In genomic region chr9:135743546-135744332, GRCh38 we compare ENCODE assay signal across 18 cellular contexts. TPM values are rescaled to one million over a fixed set of nuclear protein-coding genes. Genes with fewer than 3 reads are reported as not detected.
DNase-seq lines count a peak whose midpoint lies in the region; ATAC-seq lines count a peak whose summit lies in the region.
"Had no signal": no experiment of that assay in that cellular context is flagged by ENCODE, and none has a peak within 500 bp of the region (broad histone marks: within the 10 kb centered on the region; RNA-seq: fewer than 3 reads in every experiment).

No MANE protein-coding gene starts in this region.

- no peak overlapping the region for H3K4me2 ChIP-seq in neuronal stem cell (ENCODE audit: insufficient read depth, low read length, poor library complexity, severe bottlenecking)
- H3K4me2 ChIP-seq: BLaER1, GM23338 had no signal

- H2BK120ac ChIP-seq in neuronal stem cell (ENCODE audit: low read depth, low read length): no peak overlapping the region

- H2AK5ac ChIP-seq in neuronal stem cell (ENCODE audit: low read depth, low read length): peak overlapping the region; percentile 94

- intact Hi-C loops in Right ventricle myocardium superior (cut with DNase I) (no loop called here), cardiac septum (cut with DNase I) (no loop called here), left cardiac atrium (cut with DNase I) (no loop called here)

- H3K27ac ChIP-seq in neuronal stem cell (replicated peaks; ENCODE audit: low read length): no peak overlapping the region
- H3K27ac ChIP-seq: BLaER1, HL-60 had no signal

- no peaks in the 10 kb centered on the region for H3K36me3 ChIP-seq in neuronal stem cell (replicated peaks in 1 of 2; ENCODE audit: control insufficient read depth in 2 of 2, insufficient read depth in 2 of 2, low read length in 2 of 2)
- H3K36me3 ChIP-seq: BLaER1 had no signal

- H3K4me1 ChIP-seq in neuronal stem cell (ENCODE audit: control insufficient read depth in 2 of 2, insufficient read depth in 1 of 2, low read depth in 1 of 2, low read length in 2 of 2): peaks cover 0 to 2% of the 10 kb centered on the region in 2 donors
- H3K4me1 ChIP-seq: Caco-2 had no signal

- DNase-seq in Right ventricle myocardium superior (peak; percentile 76), cardiac septum (ENCODE audit: low spot score) (no peak), left cardiac atrium (peak; percentile 43), neuronal stem cell (ENCODE audit: low spot score) (no peak), NCI-H446 treated with DMSO at 0.1 percent for 48 hours (lab: John Stamatoyannopoulos, UW) (no peak), GM19240 (ENCODE audit: insufficient read length, low spot score) (no peak), NCI-H2107 treated with DMSO at 0.1 percent for 48 hours (lab: John Stamatoyannopoulos, UW; ENCODE audit: unreplicated experiment) (no peak)
- DNase-seq: 8988T; AML-193; Caco-2; CD8-positive, alpha-beta memory T cell; DND-41; GF-D8; H9 had no signal

- peak; percentile 89 for ATAC-seq in Right ventricle myocardium superior (ENCODE audit: poor library complexity)
- peak; percentile 41 to 68 for ATAC-seq in left cardiac atrium
- ATAC-seq in HG02973 (IDR thresholded peaks at IDR 0.05; ENCODE audit: unreplicated experiment): no peak
- ATAC-seq: GM23338 had no signal

- peak overlapping the region; percentile 17 for H2BK15ac ChIP-seq in neuronal stem cell (ENCODE audit: low read length)

- no peak overlapping the region for H3K9ac ChIP-seq in neuronal stem cell (ENCODE audit: low read depth, low read length, poor library complexity)
- H3K9ac ChIP-seq: BLaER1 had no signal

- H3K9me3 ChIP-seq in neuronal stem cell (replicated peaks in 1 of 2; ENCODE audit: control insufficient read depth in 2 of 2, insufficient read depth in 1 of 2, low read depth in 1 of 2, low read length in 2 of 2): no peaks in the 10 kb centered on the region
- H3K9me3 ChIP-seq: BLaER1, Caco-2 had no signal

- H2BK5ac ChIP-seq in neuronal stem cell (ENCODE audit: low read length): no peak overlapping the region

- no peak overlapping the region for H3K14ac ChIP-seq in neuronal stem cell (ENCODE audit: low read length)

- no peak overlapping the region for H2AFZ ChIP-seq in neuronal stem cell (ENCODE audit: low read length)
- H2AFZ ChIP-seq: GM23338 had no signal

- H3K79me1 ChIP-seq in neuronal stem cell (ENCODE audit: low read depth, low read length): peaks cover 1% of the 10 kb centered on the region

- peak overlapping the region; percentile 64 for H3K18ac ChIP-seq in neuronal stem cell (ENCODE audit: low read length)

- no peak overlapping the region for H3K4ac ChIP-seq in neuronal stem cell (ENCODE audit: low read length)

- no CpG with 5 or more reads among the region's 25 CpGs for WGBS in neuronal stem cell (ENCODE audit: extremely low coverage in 2 of 2, insufficient read length in 2 of 2, insufficient replicate concordance in 1 of 2), 2 donors

- H2BK12ac ChIP-seq in neuronal stem cell (ENCODE audit: low read length): peak overlapping the region; percentile 58

- no peak overlapping the region for H4K8ac ChIP-seq in neuronal stem cell (ENCODE audit: low read depth, low read length)

- no peak overlapping the region for H3K4me3 ChIP-seq in neuronal stem cell (ENCODE audit: low read length in 2 of 2)
- H3K4me3 ChIP-seq: BLaER1, GM23338 had no signal

- H3K27me3 ChIP-seq in neuronal stem cell (ENCODE audit: control insufficient read depth in 3 of 3, insufficient read depth in 3 of 3, low read depth in 1 of 3, low read length in 3 of 3): peaks cover 0 to 32% (median 0%) of the 10 kb centered on the region in 3 experiments
- H3K27me3 ChIP-seq: BLaER1 had no signal

- no peak overlapping the region for H3K23ac ChIP-seq in neuronal stem cell (ENCODE audit: low read depth, low read length, poor library complexity)

- H4K91ac ChIP-seq in neuronal stem cell (ENCODE audit: low read depth, low read length, poor library complexity): no peak overlapping the region

RNA-seq across cellular contexts. Expression of gene KCNT1, which starts 41.8 kb away (rescaled TPM):
- total RNA-seq in Right ventricle myocardium superior (3.9 TPM), cardiac septum (1.2 TPM), left cardiac atrium (1 to 10 TPM in 1 of 2 donors, under 1 TPM in 1; 0.24 to 1.2 TPM)
- 0.10 TPM for polyA plus RNA-seq in neuronal stem cell (2013, experiment 1 of 2)
- polyA plus RNA-seq in neuronal stem cell (2013, experiment 2 of 2): 0.07 TPM
- total RNA-seq: CD8-positive, alpha-beta memory T cell had no signal

RNA-seq across cellular contexts. Expression of gene SOHLH1, which starts 44.5 kb away (rescaled TPM):
- total RNA-seq in Right ventricle myocardium superior (not detected), cardiac septum (not detected), left cardiac atrium (not detected)
- polyA plus RNA-seq in neuronal stem cell (2013, experiment 1 of 2): not detected
- polyA plus RNA-seq in neuronal stem cell (2013, experiment 2 of 2): not detected
- total RNA-seq: CD8-positive, alpha-beta memory T cell; H9 had no signal
- polyA plus RNA-seq: CD8-positive, alpha-beta memory T cell; GM23338 had no signal

Comparison
In these comparisons a context has a peak if more than half of its experiments do, and no peak if none do; other contexts are left out.
1. DNase-seq: peak in Right ventricle myocardium superior (single experiment) and left cardiac atrium (single experiment); none in cardiac septum (single experiment), neuronal stem cell (single experiment), NCI-H446 treated with DMSO at 0.1 percent for 48 hours (single experiment), GM19240 (single experiment) and NCI-H2107 treated with DMSO at 0.1 percent for 48 hours (single experiment).